ENCODE assay signal across 8 cellular contexts in genomic region chr10:130110236-130111114, GRCh38. TPM values are rescaled to one million over a fixed set of nuclear protein-coding genes. Genes with fewer than 3 reads are reported as not detected.
DNase-seq lines count a peak whose midpoint lies in the region; ATAC-seq, FAIRE-seq and TF ChIP-seq lines count a peak whose summit lies in the region.

Gene C10orf143 (minus strand): TSS chr10:130110830. CDS start chr10:130110772, 58 bp downstream.

- H3K27ac Mint-ChIP-seq in type B pancreatic cell: peak within 1 kb of the TSS; percentile 99

- H3K4me3 Mint-ChIP-seq in type B pancreatic cell: peak within 1 kb of the TSS; percentile 95

- peak; percentile 99 for FAIRE-seq in GM12891 (lab: Jason Lieb, UNC)

- TF ChIP-seq CTCF in type B pancreatic cell (conservative IDR thresholded peaks at IDR 0.05): no peak

- peak; percentile 90 for TF ChIP-seq POLR2A in GM12891 (IDR thresholded peaks at IDR 0.05; ENCODE audit: low read depth, low read length)

- H3K9me3 Mint-ChIP-seq in type B pancreatic cell: no peaks in the 10 kb centered on the region

- H3K27ac ChIP-seq in adipose tissue (ENCODE audit: low read depth, low read length): peak within 1 kb of the TSS; percentile 88

- peak; percentile 85 for ATAC-seq in HG02798 (IDR thresholded peaks at IDR 0.05; ENCODE audit: poor library complexity, unreplicated experiment)

- WGBS in adipose tissue, 3 donors: 0% methylated on average over 71 of the region's 71 CpGs

- intact Hi-C loops in cardiac septum (cut with DNase I): loop anchor here (1.0 kb wide), 1 partner anchor 26 kb away; the partner anchor contains the start of gene GLRX3

- H3K27me3 Mint-ChIP-seq in type B pancreatic cell: peaks cover 3% of the 10 kb centered on the region

- DNase-seq in GM12891 (ENCODE audit: insufficient read length, low spot score) (peak; percentile 77), NCI-H1417 treated with DMSO at 0.1 percent for 48 hours (lab: John Stamatoyannopoulos, UW) (peak; percentile 58), SW 1271 (lab: John Stamatoyannopoulos, UW) (peak; percentile 75 to 90), cardiac septum (ENCODE audit: low spot score) (peak; percentile 99), pons (ENCODE audit: low spot score) (peak; percentile 97), type B pancreatic cell (ENCODE audit: extremely low spot score, unreplicated experiment) (peak; percentile 99)

- H3K36me3 Mint-ChIP-seq in type B pancreatic cell: peaks cover 9% of the 10 kb centered on the region

- peaks cover 15% of the 10 kb centered on the region for H3K4me1 Mint-ChIP-seq in type B pancreatic cell (ENCODE audit: unreplicated experiment)

TF ChIP-seq in GM12891, 5 proteins besides CTCF, POLR2A, EP300 and RAD21:
- no peak for TF ChIP-seq PAX5 (IDR thresholded peaks at IDR 0.05; ENCODE audit: insufficient read depth, low read length, severe bottlenecking)
- peak; percentile 86 for TF ChIP-seq POLR2AphosphoS5 (IDR thresholded peaks at IDR 0.05; ENCODE audit: low read depth, low read length)
- TF ChIP-seq TAF1 (IDR thresholded peaks at IDR 0.05; ENCODE audit: low read depth, low read length): peak; percentile 68; the same call in 1 of the 2 replicates
- no peak for TF ChIP-seq SPI1 (IDR thresholded peaks at IDR 0.05; ENCODE audit: low read depth, low read length)
- TF ChIP-seq POU2F2 (IDR thresholded peaks at IDR 0.05; ENCODE audit: low read depth, low read length): peak; percentile 53; the same call in 1 of the 2 replicates
TF ChIP-seq in GM12891: peak in this region for 3.

RNA-seq across cellular contexts. Expression of gene C10orf143, which starts in this region (rescaled TPM):
- 3.1 TPM for polyA plus RNA-seq in GM12891 (2012; ENCODE audit: low read depth, missing spikeins)
- polyA plus RNA-seq in adipose tissue: 1 to 10 TPM; 2.6 to 7.1 (median 4.2) TPM
- total RNA-seq in cardiac septum: 2.6 TPM
- 1.8 and 3.0 TPM in 2 replicates for total RNA-seq in type B pancreatic cell (ENCODE audit: low replicate concordance)

Comparison
In these comparisons a context has a peak if more than half of its experiments do, and no peak if none do; other contexts are left out.
1. Peak in every context shown above with its lines: DNase-seq, ATAC-seq and H3K27ac ChIP-seq.